34 cellular contexts compared by ENCODE assay signal in the genomic region with DNA sequence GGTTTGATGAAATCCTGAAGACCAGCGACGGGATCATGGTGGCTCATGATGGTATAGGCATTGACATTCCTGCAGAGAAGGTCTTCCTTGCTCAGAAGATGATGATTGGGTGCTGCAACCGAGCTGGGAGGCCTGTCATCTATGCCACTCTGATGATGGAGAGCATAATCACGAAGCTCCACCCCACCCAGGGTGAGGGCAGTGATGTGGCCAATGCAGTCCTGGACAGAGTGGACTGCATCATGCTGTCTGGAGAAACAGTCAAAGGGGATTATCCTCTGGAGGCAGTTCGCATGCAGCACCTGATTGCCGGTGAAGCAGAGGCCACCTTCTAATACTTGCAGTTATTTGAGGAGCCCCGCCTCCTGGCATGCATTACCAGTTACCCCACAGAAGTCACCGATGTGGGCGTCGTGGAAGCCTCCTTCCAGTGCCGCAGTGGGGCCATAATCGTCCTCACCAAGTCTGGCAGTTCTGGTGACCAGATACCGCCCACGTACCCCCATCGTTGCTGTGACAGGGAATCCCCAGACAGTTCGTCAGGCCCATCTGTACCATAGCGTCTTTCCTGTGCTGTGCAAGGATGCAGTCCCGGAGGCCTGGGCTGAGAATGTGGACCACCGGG.
"Had no signal": no experiment of that assay in that cellular context is flagged by ENCODE, and none has a peak within 500 bp of the region (broad histone marks: within the 10 kb centered on the region; RNA-seq: fewer than 3 reads in every experiment).

No MANE protein-coding gene starts in this region.

- H3K27me3 ChIP-seq: MG63 had no signal

- H3K36me3 ChIP-seq: MG63 had no signal

- H3K4me2 ChIP-seq: KMS-11 had no signal

- H3K9me3 ChIP-seq: MG63 had no signal

- H3K27ac ChIP-seq: KMS-11 had no signal

- DNase-seq: Karpas-422, Kasumi-1, KG1, MG63, MM.1S, MV-4-11, NCI-H1048, NCI-H1092, NCI-H1092 treated with DMSO at 0.1 percent for 48 hours, NCI-H1105, NCI-H1105 treated with DMSO at 0.1 percent for 48 hours, NCI-H1417, NCI-H1417 treated with DMSO at 0.1 percent for 48 hours, NCI-H1436, NCI-H1436 treated with DMSO at 0.1 percent for 48 hours, NCI-H146, NCI-H1694, NCI-H1694 treated with DMSO at 0.1 percent for 48 hours, NCI-H187, NCI-H187 treated with DMSO at 0.1 percent for 48 hours, NCI-H1930, NCI-H2029, NCI-H2029 treated with DMSO at 0.1 percent for 48 hours, NCI-H2081, NCI-H2081 treated with DMSO at 0.1 percent for 48 hours, NCI-H2107, NCI-H2171, NCI-H2171 treated with DMSO at 0.1 percent for 48 hours, NCI-H2227 treated with DMSO at 0.1 percent for 48 hours, NCI-H226, NCI-H345, NCI-H446, NCI-H446 treated with DMSO at 0.1 percent for 48 hours had no signal

- H3K4me3 ChIP-seq: MG63 had no signal
